In the genomic region with DNA sequence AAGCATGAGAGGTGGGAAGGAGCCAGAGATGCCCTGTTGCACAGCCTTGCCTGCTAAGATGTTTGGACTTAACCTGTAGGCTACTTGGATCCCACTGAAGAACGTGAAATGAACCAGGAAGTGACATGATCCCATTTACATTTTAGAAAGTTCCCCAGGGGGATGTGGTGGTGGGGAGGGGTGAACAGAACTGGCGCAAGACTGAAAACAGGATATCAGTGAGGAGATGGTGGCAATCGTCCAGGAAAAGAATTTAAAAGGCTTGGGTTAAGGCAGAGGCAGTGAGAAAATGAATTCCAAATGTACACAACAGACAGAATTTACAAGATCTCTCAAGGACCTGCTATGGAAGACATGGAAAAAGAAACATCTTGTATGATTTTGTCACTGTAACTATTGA, we compare ENCODE assay signal across 29 cellular contexts. TPM values are rescaled to one million over a fixed set of nuclear protein-coding genes. Genes with fewer than 3 reads are reported as not detected.
DNase-seq lines count a peak whose midpoint lies in the region; ATAC-seq and TF ChIP-seq lines count a peak whose summit lies in the region.
"Had no signal": no experiment of that assay in that cellular context is flagged by ENCODE, and none has a peak within 500 bp of the region (broad histone marks: within the 10 kb centered on the region; RNA-seq: fewer than 3 reads in every experiment).

No MANE protein-coding gene starts in this region.

- in situ Hi-C loops in astrocyte of the spinal cord (cut with HindIII; ENCODE audit: low sequenced_read_pairs) = no loop called here

- POLR2A ChIA-PET in HEK293 (lab: Yijun Ruan, JAX) = no interaction called here

- no peaks in the 10 kb centered on the region for H3K36me3 ChIP-seq in HEK293 (ENCODE audit: control insufficient read depth in 2 of 2, insufficient read depth in 1 of 2, low read length in 2 of 2)
- H3K36me3 ChIP-seq: BE2C, brain microvascular endothelial cell, transverse colon had no signal

- 0 out of 2 replicates have a peak, but pooled peaks cover 2% of the 10 kb centered on the region for H3K4me1 ChIP-seq in HEK293 (ENCODE audit: control insufficient read depth, insufficient read depth, low read length)
- H3K4me1 ChIP-seq: BE2C, transverse colon had no signal

- DNase-seq in AG10803 (ENCODE audit: low read depth) (peak; percentile 40), astrocyte of the spinal cord (ENCODE audit: low read depth, low spot score) (peak; percentile 43), fibroblast of the aortic adventitia (ENCODE audit: low read depth) (peak; percentile 55), HuH-7.5 (ENCODE audit: low spot score) (no peak), medulla oblongata (ENCODE audit: extremely low spot score) (no peak), left cardiac atrium (no peak)
- DNase-seq: activated CD4-positive, alpha-beta T cell treated with anti-CD3 and anti-CD28 coated beads for 36 hours; activated CD8-positive, alpha-beta T cell treated with anti-CD3 and anti-CD28 coated beads for 36 hours; activated naive CD4-positive, alpha-beta T cell treated with anti-CD3 and anti-CD28 coated beads for 36 hours; amniotic stem cell; BE2C; brain microvascular endothelial cell; DMS53; GF-D8; head of caudate nucleus; HFFc6; naive thymus-derived CD8-positive, alpha-beta T cell; NCI-H1105; NCI-H187 treated with DMSO at 0.1 percent for 48 hours; NCI-H524 treated with DMSO at 0.1 percent for 48 hours; stimulated activated CD4-positive, alpha-beta T cell treated with anti-CD3 and anti-CD28 coated beads, Interleukin-15, amount 100 ng/mL, for 24 hours; stimulated activated CD4-positive, alpha-beta T cell treated with anti-CD3 and anti-CD28 coated beads, Interleukin-4, amount 100 ng/mL, for 4 hours; transverse colon had no signal

- TF ChIP-seq CTCF in AG10803 (conservative IDR thresholded peaks at IDR 0.05; ENCODE audit: low read length) (no peak), HEK293 (tag by site-specific recombination; IDR thresholded peaks at IDR 0.05) (no peak), astrocyte of the spinal cord (IDR thresholded peaks at IDR 0.05; ENCODE audit: low read depth, low read length) (no peak), fibroblast of the aortic adventitia (IDR thresholded peaks at IDR 0.05; ENCODE audit: insufficient read depth, low read length) (no peak)

- H3K9me3 ChIP-seq in HEK293 (ENCODE audit: control insufficient read depth, insufficient read depth, low read depth, low read length) = no peaks in the 10 kb centered on the region
- H3K9me3 ChIP-seq: BE2C, transverse colon had no signal

- H3K4me3 ChIP-seq in AG10803 (ENCODE audit: low read length) (no peak overlapping the region), HEK293 (ENCODE audit: low read depth, low read length) (no peak overlapping the region), astrocyte of the spinal cord (ENCODE audit: low read depth, low read length) (no peak overlapping the region), fibroblast of the aortic adventitia (ENCODE audit: low read depth, low read length) (no peak overlapping the region)
- H3K4me3 ChIP-seq: transverse colon had no signal

- no peak overlapping the region for H3K27ac ChIP-seq in HEK293 (ENCODE audit: extremely low read depth, low read depth, low read length)
- H3K27ac ChIP-seq: brain microvascular endothelial cell, transverse colon had no signal

- CTCF ChIA-PET in HEK293 (lab: Yijun Ruan, JAX) = no interaction called here

- intact Hi-C loops in left cardiac atrium (cut with DNase I) = no loop called here

- ATAC-seq in GM18517 (IDR thresholded peaks at IDR 0.05; ENCODE audit: unreplicated experiment) (no peak), left cardiac atrium (no peak)
- ATAC-seq: activated CD4-positive, alpha-beta T cell treated with anti-CD3 and anti-CD28 coated beads for 36 hours; activated CD8-positive, alpha-beta T cell treated with anti-CD3 and anti-CD28 coated beads for 36 hours; naive thymus-derived CD8-positive, alpha-beta T cell; SK-N-SH treated with all-trans-retinoic acid at 6 μM for 48 hours; stimulated activated effector memory CD8-positive, alpha-beta T cell treated with anti-CD3 and anti-CD28 coated beads, Interleukin-12 subunit alpha, Interleukin-12 subunit beta, amount 100 ng/mL, for 72 hours had no signal

TF ChIP-seq in HEK293, 187 proteins besides CTCF, POLR2A, EP300 and RAD21:
- TF ChIP-seq SCRT2 (tag by site-specific recombination; IDR thresholded peaks at IDR 0.05) = 0 out of 2 replicates have a peak, but pooled peaks have one; percentile 12
- no peak for TF ChIP-seq ZNF433 (tag by site-specific recombination; IDR thresholded peaks at IDR 0.05; ENCODE audit: low read depth)
- TF ChIP-seq, protein P1, sequence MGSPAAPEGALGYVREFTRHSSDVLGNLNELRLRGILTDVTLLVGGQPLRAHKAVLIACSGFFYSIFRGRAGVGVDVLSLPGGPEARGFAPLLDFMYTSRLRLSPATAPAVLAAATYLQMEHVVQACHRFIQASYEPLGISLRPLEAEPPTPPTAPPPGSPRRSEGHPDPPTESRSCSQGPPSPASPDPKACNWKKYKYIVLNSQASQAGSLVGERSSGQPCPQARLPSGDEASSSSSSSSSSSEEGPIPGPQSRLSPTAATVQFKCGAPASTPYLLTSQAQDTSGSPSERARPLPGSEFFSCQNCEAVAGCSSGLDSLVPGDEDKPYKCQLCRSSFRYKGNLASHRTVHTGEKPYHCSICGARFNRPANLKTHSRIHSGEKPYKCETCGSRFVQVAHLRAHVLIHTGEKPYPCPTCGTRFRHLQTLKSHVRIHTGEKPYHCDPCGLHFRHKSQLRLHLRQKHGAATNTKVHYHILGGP (tag by site-specific recombination; IDR thresholded peaks at IDR 0.05) = no peak
- no peak for TF ChIP-seq ZNF558 (tag by site-specific recombination; IDR thresholded peaks at IDR 0.05)
- no peak for TF ChIP-seq GFI1B (tag by site-specific recombination; IDR thresholded peaks at IDR 0.05)
- TF ChIP-seq ZNF664 (tag by site-specific recombination; IDR thresholded peaks at IDR 0.05) = no peak
- TF ChIP-seq MEIS1 (CRISPR knock-in tag; IDR thresholded peaks at IDR 0.05; ENCODE audit: borderline replicate concordance) = no peak

RNA-seq across cellular contexts. Expression of a gene that starts 42.3 kb away (rescaled TPM):
- total RNA-seq in fibroblast of the aortic adventitia (ENCODE audit: low replicate concordance) (0.27 and 2.6 TPM in 2 replicates), left cardiac atrium (under 1 TPM; 0.24 to 0.86 TPM)
- total RNA-seq: activated CD4-positive, alpha-beta T cell treated with anti-CD3 and anti-CD28 coated beads for 36 hours; activated CD8-positive, alpha-beta T cell treated with anti-CD3 and anti-CD28 coated beads for 36 hours; activated naive CD4-positive, alpha-beta T cell treated with anti-CD3 and anti-CD28 coated beads for 36 hours; HFFc6; mononuclear cell; naive thymus-derived CD8-positive, alpha-beta T cell; T-helper 2 cell treated with Interferon-gamma antibody and Interleukin-4, amounts not matched to agents 100 ng/mL and 5 ng/mL, for 36 hours; transverse colon had no signal

RNA-seq across cellular contexts. Expression of a gene that starts 46.8 kb away (rescaled TPM):
- total RNA-seq in fibroblast of the aortic adventitia (ENCODE audit: low replicate concordance) = 0.33 TPM in 1 of 2 replicates, not detected in the other
- 1 to 10 TPM; 4.5 to 9.6 TPM for total RNA-seq in left cardiac atrium
- total RNA-seq: activated CD4-positive, alpha-beta T cell treated with anti-CD3 and anti-CD28 coated beads for 36 hours; activated CD8-positive, alpha-beta T cell treated with anti-CD3 and anti-CD28 coated beads for 36 hours; activated naive CD4-positive, alpha-beta T cell treated with anti-CD3 and anti-CD28 coated beads for 36 hours; HFFc6; naive thymus-derived CD8-positive, alpha-beta T cell; T-helper 2 cell treated with Interferon-gamma antibody and Interleukin-4, amounts not matched to agents 100 ng/mL and 5 ng/mL, for 36 hours had no signal

Comparison
In these comparisons a context has a peak if more than half of its experiments do, and no peak if none do; other contexts are left out.
1. DNase-seq: peak in AG10803 (single experiment), astrocyte of the spinal cord (single experiment) and fibroblast of the aortic adventitia (single experiment); none in HuH-7.5 (single experiment), medulla oblongata (single experiment) and left cardiac atrium (single experiment).